In the genomic region with DNA sequence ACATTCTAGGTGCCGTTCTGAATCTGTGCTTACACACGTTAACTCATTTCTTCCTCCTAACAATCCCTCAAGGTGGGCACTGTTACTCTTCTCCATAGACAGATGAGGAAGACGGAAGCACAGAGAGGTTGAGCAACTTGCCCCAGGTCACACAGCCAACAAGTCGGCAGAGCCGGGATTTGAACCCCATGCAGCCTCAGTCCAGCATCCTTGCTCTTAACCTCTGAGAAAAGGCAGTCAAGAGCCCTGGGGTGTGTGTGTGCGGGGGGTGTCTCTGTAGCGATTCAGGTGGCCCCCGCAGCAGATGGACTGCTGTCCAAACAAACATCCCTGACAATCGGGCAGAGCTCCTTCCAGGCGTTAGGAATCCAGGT, we compare ENCODE assay signal across 15 cellular contexts. TPM values are rescaled to one million over a fixed set of nuclear protein-coding genes. Genes with fewer than 3 reads are reported as not detected.
A peak's percentile ranks its signal among the peaks of the same experiment; 100 is the strongest.
DNase-seq lines count a peak whose midpoint lies in the region; ATAC-seq, FAIRE-seq and TF ChIP-seq lines count a peak whose summit lies in the region.
"Had no signal": no experiment of that assay in that cellular context is flagged by ENCODE, and none has a peak within 500 bp of the region (broad histone marks: within the 10 kb centered on the region; RNA-seq: fewer than 3 reads in every experiment).

No MANE protein-coding gene starts in this region.

- H3K56ac ChIP-seq in H1 (replicated peaks; ENCODE audit: insufficient read length, low read depth, low read length), result no peak overlapping the region

- H4K5ac ChIP-seq in H1 (ENCODE audit: insufficient read length, low read depth, low read length), result no peak overlapping the region

- FAIRE-seq in GM12878 (lab: Jason Lieb, UNC) (no peak), H1 (lab: Jason Lieb, UNC) (no peak)
- FAIRE-seq: GM19239 had no signal

- no peak overlapping the region for H2BK15ac ChIP-seq in H1 (ENCODE audit: low read length)

- no peak overlapping the region for H3K18ac ChIP-seq in H1 (ENCODE audit: extremely low read depth, low read length)

- DNase-seq in GM12878 (ENCODE audit: low read depth, low spot score), result no peak
- no peak for DNase-seq in H1 (ENCODE audit: low read depth in 1 of 2, low spot score in 2 of 2)
- DNase-seq in osteoblast (ENCODE audit: insufficient read length, low spot score, missing footprints), result peak; percentile 39
- no peak for DNase-seq in RKO (ENCODE audit: low spot score)
- no peak for DNase-seq in activated naive CD4-positive, alpha-beta T cell treated with anti-CD3 and anti-CD28 coated beads, Interleukin-2, amount 50 U/mL, for 72 hours (ENCODE audit: low spot score in 2 of 2)
- DNase-seq in mucosa of gallbladder (ENCODE audit: low spot score), result no peak
- DNase-seq: AML-193; CD4-positive, alpha-beta memory T cell; DMS153; DMS79; GDM1 had no signal

- no peak overlapping the region for H3K27ac Mint-ChIP-seq in activated naive CD4-positive, alpha-beta T cell treated with anti-CD3 and anti-CD28 coated beads, Interleukin-2, amount 50 U/mL, for 72 hours
- H3K27ac Mint-ChIP-seq: CD14-positive monocyte; CD4-positive, alpha-beta memory T cell had no signal

- H3K27me3 ChIP-seq in BLaER1 (peaks cover 61% of the 10 kb centered on the region), GM12878 (replicated peaks in 1 of 2; ENCODE audit: control insufficient read depth in 2 of 2, insufficient read depth in 2 of 2, low read length in 1 of 2) (peaks cover 2 to 8% of the 10 kb centered on the region in 2 experiments; a peak in 2 of 4 replicates), H1 (replicated peaks in 1 of 4; ENCODE audit: control insufficient read depth in 3 of 4, extremely low read depth in 1 of 4, insufficient read depth in 3 of 4, low read length in 3 of 4) (no peaks in the 10 kb centered on the region), osteoblast (ENCODE audit: insufficient read depth, low read length) (peaks cover 31% of the 10 kb centered on the region)

- no peaks in the 10 kb centered on the region for H3K9me3 Mint-ChIP-seq in activated naive CD4-positive, alpha-beta T cell treated with anti-CD3 and anti-CD28 coated beads, Interleukin-2, amount 50 U/mL, for 72 hours
- H3K9me3 Mint-ChIP-seq: CD4-positive, alpha-beta memory T cell had no signal

- WGBS in GM12878 (ENCODE audit: insufficient coverage, insufficient replicate concordance, low lambda C conversion rate, missing lambda C conversion rate), result 75% methylated on average over 10 of the region's 10 CpGs
- WGBS in H1 (ENCODE audit: extremely low coverage in 1 of 2, insufficient coverage in 1 of 2, insufficient read length in 1 of 2, insufficient replicate concordance in 2 of 2, low coverage in 1 of 2, low lambda C conversion rate in 2 of 2, missing lambda C conversion rate in 1 of 2), 2 experiments, result 89% methylated on average over 8 of the region's 10 CpGs; no CpG with 5 or more reads in 1 of the 2 experiments

- TF ChIP-seq RAD21 in GM12878 (IDR thresholded peaks at IDR 0.05; ENCODE audit: insufficient read depth, low read depth, low read length) (no peak), H1 (IDR thresholded peaks at IDR 0.05 in 1 of 2, conservative IDR thresholded peaks at IDR 0.05 in 1 of 2; ENCODE audit: low read depth in 2 of 2, low read length in 2 of 2) (no peak)

- BruUV-seq in GM12878 (replicated peaks; lab: Mats Ljungman, UMichigan), result no TSS peak

- H4K91ac ChIP-seq in H1 (replicated peaks; ENCODE audit: insufficient read length, low read length), result no peak overlapping the region

- RAD21 ChIA-PET in GM12878 (lab: Charles Lee; ENCODE audit: unreplicated experiment), result interaction anchor here (0.6 to 6.8 kb wide), 4 partner anchors 12 to 117 kb away, joined by 3 to 58 read pairs (median 4); no protein-coding TSS in a partner anchor

- no peak overlapping the region for H3K4me3 ChIP-seq in BLaER1
- H3K4me3 ChIP-seq in GM12878, result no peak overlapping the region
- H3K4me3 ChIP-seq in H1 (ENCODE audit: extremely low read depth in 1 of 4, insufficient read depth in 2 of 4, low read depth in 3 of 4, low read length in 4 of 4), result no peak overlapping the region
- H3K4me3 ChIP-seq in osteoblast (ENCODE audit: insufficient read depth, low read length), result no peak overlapping the region
- H3K4me3 ChIP-seq: HAP-1 had no signal

- intact Hi-C loops in GM12878 (cut with micrococcal nuclease; ENCODE audit: unreplicated experiment), result loop anchor here (10.0 kb wide), 1 partner anchor 50 kb away; no protein-coding TSS in a partner anchor

- H3K79me2 ChIP-seq in GM12878 (ENCODE audit: control insufficient read depth, insufficient read depth, low read length) (no peaks in the 10 kb centered on the region), H1 (ENCODE audit: control insufficient read depth in 1 of 2, insufficient read depth in 2 of 2, low read length in 2 of 2) (peaks cover 12 to 95% of the 10 kb centered on the region in 2 experiments), osteoblast (ENCODE audit: insufficient read depth, low read length) (no peaks in the 10 kb centered on the region)

- H2BK120ac ChIP-seq in H1 (replicated peaks; ENCODE audit: low read depth, low read length), result no peak overlapping the region

- POLR2A ChIA-PET in GM12878 (lab: Charles Lee) (interaction anchor here (0.7 to 1.4 kb wide), 2 partner anchors 10 to 12 kb away, joined by 5 to 10 read pairs; no protein-coding TSS in a partner anchor), H1 (lab: Charles Lee; ENCODE audit: partially characterized antibody) (interaction anchor here (1.1 to 1.7 kb wide), 2 partner anchors 10 to 18 kb away, joined by 3 to 5 read pairs; no protein-coding TSS in a partner anchor)

- in situ Hi-C loops in GM12878 (cut with MboI), result no loop called here

- TF ChIP-seq POLR2A in GM12878 (IDR thresholded peaks at IDR 0.05; ENCODE audit: low read depth, low read length) (no peak), H1 (IDR thresholded peaks at IDR 0.05; ENCODE audit: control extremely low read depth in 1 of 2, low read depth in 2 of 2, low read length in 2 of 2) (no peak)

- H3K27ac ChIP-seq in BLaER1 (no peak overlapping the region), GM12878 (ENCODE audit: control insufficient read depth, insufficient read depth) (no peak overlapping the region), H1 (ENCODE audit: low read depth, low read length) (no peak overlapping the region), osteoblast (ENCODE audit: low read depth, low read length) (no peak overlapping the region)

- ATAC-seq in GM12878, result no peak
- ATAC-seq in activated naive CD4-positive, alpha-beta T cell treated with anti-CD3 and anti-CD28 coated beads, Interleukin-2, amount 50 U/mL, for 72 hours, result no peak

- no peak overlapping the region for H2BK5ac ChIP-seq in H1 (ENCODE audit: low read depth, low read length)

- no peak for TF ChIP-seq CTCF in GM12878 (IDR thresholded peaks at IDR 0.05 in 2 of 3, conservative IDR thresholded peaks at IDR 0.05 in 1 of 3; ENCODE audit: control insufficient read depth in 2 of 3, extremely low read depth in 1 of 3, insufficient read depth in 1 of 3, low read depth in 3 of 3, low read length in 3 of 3)
- TF ChIP-seq CTCF in H1 (IDR thresholded peaks at IDR 0.05; ENCODE audit: control extremely low read depth in 1 of 3, insufficient read depth in 1 of 3, low read depth in 1 of 3, low read length in 3 of 3), result no peak
- TF ChIP-seq CTCF in osteoblast (IDR thresholded peaks at IDR 0.05; ENCODE audit: extremely low read depth, low read depth, low read length), result no peak

- H3K23ac ChIP-seq in H1 (ENCODE audit: insufficient read length), result no peak overlapping the region

- TF ChIP-seq EP300 in GM12878 (IDR thresholded peaks at IDR 0.05; ENCODE audit: borderline replicate concordance in 1 of 2, control insufficient read depth in 1 of 2, low read depth in 2 of 2, low read length in 2 of 2) (no peak), H1 (IDR thresholded peaks at IDR 0.05; ENCODE audit: borderline replicate concordance in 1 of 2, low read depth in 2 of 2, low read length in 2 of 2) (no peak)

- no peak overlapping the region for H3K14ac ChIP-seq in H1 (ENCODE audit: insufficient read length)

- no peak overlapping the region for H3K4ac ChIP-seq in H1 (replicated peaks; ENCODE audit: insufficient read length, low read depth, low read length)

- H2AFZ ChIP-seq in GM12878 (ENCODE audit: control insufficient read depth, low read depth, low read length), result no peak overlapping the region
- no peak overlapping the region for H2AFZ ChIP-seq in H1 (ENCODE audit: low read length)
- no peak overlapping the region for H2AFZ ChIP-seq in osteoblast (ENCODE audit: low read length)

- no peak overlapping the region for H2BK20ac ChIP-seq in H1 (ENCODE audit: low read length)

- no peak overlapping the region for H2AK5ac ChIP-seq in H1 (ENCODE audit: low read depth, low read length)

- peaks cover 0 to 5% of the 10 kb centered on the region in 2 donors for H3K36me3 Mint-ChIP-seq in activated naive CD4-positive, alpha-beta T cell treated with anti-CD3 and anti-CD28 coated beads, Interleukin-2, amount 50 U/mL, for 72 hours
- H3K36me3 Mint-ChIP-seq: CD4-positive, alpha-beta memory T cell had no signal

- CTCF ChIA-PET in GM12878 (lab: Yijun Ruan, JAX), result interaction anchor here (1.3 to 8.6 kb wide), 2 partner anchors 12 to 19 kb away, joined by 4 to 62 read pairs; no protein-coding TSS in a partner anchor
- CTCF ChIA-PET in H1 (lab: Charles Lee; ENCODE audit: partially characterized antibody), result interaction anchor here (0.8 to 1.7 kb wide), 2 partner anchors 10 to 30 kb away, joined by 3 to 5 read pairs; no protein-coding TSS in a partner anchor

- H3K9ac ChIP-seq in BLaER1 (no peak overlapping the region), GM12878 (ENCODE audit: control insufficient read depth, insufficient read depth, low read length) (no peak overlapping the region), H1 (replicated peaks in 1 of 4; ENCODE audit: extremely low read depth in 1 of 4, low read depth in 3 of 4, low read length in 3 of 4) (no peak overlapping the region)

- H3K4me2 ChIP-seq in BLaER1, result peak overlapping the region; percentile 81; the same call in 1 of the 2 replicates
- H3K4me2 ChIP-seq in GM12878 (ENCODE audit: control insufficient read depth, insufficient read depth), result no peak overlapping the region
- no peak overlapping the region for H3K4me2 ChIP-seq in H1 (ENCODE audit: insufficient read depth in 1 of 2, low read depth in 2 of 2, low read length in 2 of 2)
- H3K4me2 ChIP-seq in osteoblast (ENCODE audit: insufficient read depth, low read length), result no peak overlapping the region

- SMC1A ChIA-PET in GM12878 (lab: Charles Lee; ENCODE audit: uncharacterized antibody, unreplicated experiment), result interaction anchor here (0.6 to 2.4 kb wide), 4 partner anchors 10 to 133 kb away, joined by 3 to 11 read pairs (median 4); no protein-coding TSS in a partner anchor

- H4K20me1 ChIP-seq in BLaER1 (peaks cover 44% of the 10 kb centered on the region), GM12878 (ENCODE audit: control insufficient read depth, insufficient read depth) (no peaks in the 10 kb centered on the region), H1 (replicated peaks in 1 of 2; ENCODE audit: control insufficient read depth in 1 of 2, insufficient read depth in 2 of 2, low read length in 2 of 2) (peaks cover 48 to 49% of the 10 kb centered on the region in 2 experiments), osteoblast (ENCODE audit: insufficient read depth, low read length) (no peaks in the 10 kb centered on the region)

- no peaks in the 10 kb centered on the region for H3K36me3 ChIP-seq in BLaER1
- H3K36me3 ChIP-seq in GM12878 (ENCODE audit: control insufficient read depth in 2 of 2, insufficient read depth in 2 of 2, low read length in 1 of 2), result no peaks in the 10 kb centered on the region
- H3K36me3 ChIP-seq in H1 (ENCODE audit: control insufficient read depth in 2 of 4, insufficient read depth in 4 of 4, low read length in 3 of 4), result 0 out of 8 replicates have a peak, but pooled peaks cover 0 to 3% (median 0%) of the 10 kb centered on the region in 4 experiments
- no peaks in the 10 kb centered on the region for H3K36me3 ChIP-seq in osteoblast (ENCODE audit: insufficient read depth, low read length)
- H3K36me3 ChIP-seq: HAP-1 had no signal

- H4K8ac ChIP-seq in H1 (ENCODE audit: extremely low read depth, insufficient read depth, low read length), result no peak overlapping the region

- H3K9me3 ChIP-seq in BLaER1 (no peaks in the 10 kb centered on the region), GM12878 (replicated peaks; ENCODE audit: control insufficient read depth, insufficient read depth, low read length) (no peaks in the 10 kb centered on the region), H1 (ENCODE audit: insufficient read depth in 2 of 2, low read depth in 1 of 2, low read length in 1 of 2) (no peaks in the 10 kb centered on the region), osteoblast (ENCODE audit: low read depth, low read length) (no peaks in the 10 kb centered on the region)
- H3K9me3 ChIP-seq: HAP-1 had no signal

- no peak overlapping the region for H2BK12ac ChIP-seq in H1 (ENCODE audit: low read depth, low read length)

- peaks cover 5% of the 10 kb centered on the region; the same call in 1 of the 2 replicates for H3K23me2 ChIP-seq in H1 (ENCODE audit: low read depth, low read length)

- peaks cover 22% of the 10 kb centered on the region for H3K79me1 ChIP-seq in H1 (ENCODE audit: low read depth, low read length)

- H3K4me1 ChIP-seq in BLaER1 (peaks cover 54% of the 10 kb centered on the region), GM12878 (ENCODE audit: control insufficient read depth, insufficient read depth, low read length) (peaks cover 35% of the 10 kb centered on the region), H1 (replicated peaks in 1 of 4; ENCODE audit: control insufficient read depth in 3 of 4, insufficient read depth in 4 of 4, low read length in 3 of 4) (peaks cover 2 to 19% (median 12%) of the 10 kb centered on the region in 4 experiments), osteoblast (ENCODE audit: insufficient read depth, low read length) (no peaks in the 10 kb centered on the region)

RNA-seq across cellular contexts. Expression of a gene that starts 6.3 kb away (rescaled TPM):
- 98.4 and 119 TPM in 2 replicates for total RNA-seq in GM12878 (2013; cell fraction: nucleolus; rRNA removed)
- 1.1 and 1.2 TPM in 2 replicates for total RNA-seq in GM12878 (2014; rRNA removed)
- 0.64 and 0.85 TPM in 2 replicates for total RNA-seq in GM12878 (2014; rRNA removed; fragmentation: Illumina TruSeq; extraction: Trizol)
- total RNA-seq in GM12878 (2021), result 3.4 and 3.5 TPM in 2 replicates
- 2.1 TPM for polyA plus RNA-seq in GM12878 (2011; ENCODE audit: low read depth)
- 16.0 and 32.1 TPM in 2 replicates for polyA plus RNA-seq in GM12878 (2011; rRNA removed)
- polyA plus RNA-seq in GM12878 (2011; cell fraction: cytosol; rRNA removed), result 35.9 and 45.1 TPM in 2 replicates
- 194 and 236 TPM in 2 replicates for polyA plus RNA-seq in GM12878 (2011; cell fraction: nucleus; rRNA removed)
- 3.4 and 4.4 TPM in 2 replicates for polyA plus RNA-seq in GM12878 (2012)
- polyA plus RNA-seq in GM12878 (2014; fragmentation: Illumina TruSeq; extraction: Trizol), result 0.14 and 0.57 TPM in 2 replicates
- under 1 TPM; 0.09 to 0.23 TPM for polyA plus RNA-seq in GM12878 (2014; fragmentation: Nextera tagmentation; extraction: Ambion mirVana)
- 1.2 and 1.6 TPM in 2 replicates for polyA plus RNA-seq in GM12878 (2014; rRNA removed)
- under 1 TPM; 0.13 to 0.57 TPM for polyA plus RNA-seq in GM12878 (2016; fragmentation: Nextera tagmentation; extraction: Ambion mirVana)
- polyA minus RNA-seq in GM12878 (2011; rRNA and poly(A)+ RNA removed), result 71.4 and 114 TPM in 2 replicates
- polyA minus RNA-seq in GM12878 (2011; cell fraction: cytosol; rRNA and poly(A)+ RNA removed), result 59.1 and 59.7 TPM in 2 replicates
- polyA minus RNA-seq in GM12878 (2011; cell fraction: nucleus; rRNA and poly(A)+ RNA removed), result 41.0 and 72.5 TPM in 2 replicates
- 218 and 223 TPM in 2 replicates for total RNA-seq in H1 (2021; fragmentation: NEBNext Ultra II Directional; extraction: Animal tissue kit (Norgen Biotek cat#: 25700))
- polyA plus RNA-seq in H1 (2011; rRNA removed), result 96.8 and 146 TPM in 2 replicates
- 87.7 TPM for polyA plus RNA-seq in H1 (2011; cell fraction: cytosol; rRNA removed)
- 278 TPM for polyA plus RNA-seq in H1 (2011; cell fraction: nucleus; rRNA removed)
- polyA plus RNA-seq in H1 (2012, experiment 1 of 2), result 73.0 to 132 TPM (median 116 TPM) in 4 replicates
- polyA plus RNA-seq in H1 (2012, experiment 2 of 2), result 60.0 TPM
- 124 TPM for polyA plus RNA-seq in H1 (2013, experiment 1 of 2)
- 122 TPM for polyA plus RNA-seq in H1 (2013, experiment 2 of 2)
- polyA minus RNA-seq in H1 (2011; rRNA and poly(A)+ RNA removed), result 192 and 241 TPM in 2 replicates
- polyA minus RNA-seq in H1 (2011; cell fraction: cytosol; rRNA and poly(A)+ RNA removed), result 212 TPM
- polyA minus RNA-seq in H1 (2011; cell fraction: nucleus; rRNA and poly(A)+ RNA removed), result 157 TPM
- 218 and 227 TPM in 2 replicates for total RNA-seq in osteoblast
- total RNA-seq in activated naive CD4-positive, alpha-beta T cell treated with anti-CD3 and anti-CD28 coated beads, Interleukin-2, amount 50 U/mL, for 72 hours, result 1 to 10 TPM; 2.3 TPM
- total RNA-seq in mucosa of gallbladder, result 184 TPM
- polyA plus RNA-seq: CD14-positive monocyte had no signal
